9 cellular contexts compared by ENCODE assay signal in the genomic region with DNA sequence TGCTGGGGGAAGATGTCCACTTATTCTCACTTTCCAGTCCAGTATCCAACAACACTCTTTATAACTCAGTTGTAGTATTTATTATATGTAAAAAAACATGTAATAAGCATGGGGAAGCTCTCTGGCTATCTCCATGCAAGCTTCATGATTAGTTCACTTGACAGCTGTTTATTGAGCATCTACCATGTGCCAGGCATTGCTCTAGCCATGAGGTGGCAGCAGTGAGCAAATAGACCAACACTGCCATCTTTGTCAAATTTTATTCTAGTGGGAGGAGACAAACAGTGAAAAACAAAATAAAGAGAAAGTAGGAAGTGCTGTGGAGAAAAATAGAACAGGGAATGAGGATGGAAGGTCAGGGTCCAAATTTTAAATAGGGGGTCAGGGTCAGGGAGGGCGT.
DNase-seq lines count a peak whose midpoint lies in the region; ATAC-seq and TF ChIP-seq lines count a peak whose summit lies in the region.
"Had no signal": no experiment of that assay in that cellular context is flagged by ENCODE, and none has a peak within 500 bp of the region (broad histone marks: within the 10 kb centered on the region; RNA-seq: fewer than 3 reads in every experiment).

No MANE protein-coding gene starts in this region.

- in situ Hi-C loops in astrocyte of the spinal cord (cut with HindIII; ENCODE audit: low sequenced_read_pairs): no loop called here

- H3K9me3 Mint-ChIP-seq in activated naive CD8-positive, alpha-beta T cell treated with anti-CD3 and anti-CD28 coated beads, Interleukin-2, amount 50 U/mL, for 24 hours: peaks cover 7% of the 10 kb centered on the region
- H3K9me3 Mint-ChIP-seq in activated naive CD8-positive, alpha-beta T cell treated with anti-CD3 and anti-CD28 coated beads for 36 hours: peaks cover 2% of the 10 kb centered on the region
- H3K9me3 Mint-ChIP-seq: activated T-helper 1 cell treated with anti-CD3 and anti-CD28 coated beads, Interleukin-12 subunit alpha, Interleukin-12 subunit beta, Interleukin-2, Interleukin-4 antibody, amounts not matched to agents 30 ng/mL and 10 ng/mL and 1 ng/mL, durations not matched to agents 14 hours and 24 hours and 36 hours had no signal

- H3K4me1 ChIP-seq in KMS-11 (ENCODE audit: low read depth, poor library complexity, severe bottlenecking): peaks cover 18% of the 10 kb centered on the region

- no peak overlapping the region for H3K4me2 ChIP-seq in KMS-11

- H3K27me3 Mint-ChIP-seq in activated naive CD8-positive, alpha-beta T cell treated with anti-CD3 and anti-CD28 coated beads, Interleukin-2, amount 50 U/mL, for 24 hours: peaks cover 9% of the 10 kb centered on the region
- peaks cover 5% of the 10 kb centered on the region for H3K27me3 Mint-ChIP-seq in activated naive CD8-positive, alpha-beta T cell treated with anti-CD3 and anti-CD28 coated beads for 36 hours

- no peak for ATAC-seq in activated naive CD8-positive, alpha-beta T cell treated with anti-CD3 and anti-CD28 coated beads, Interleukin-2, amount 50 U/mL, for 24 hours

- no peaks in the 10 kb centered on the region for H3K27me3 ChIP-seq in KMS-11 (ENCODE audit: insufficient read depth, low read depth)

- H3K36me3 Mint-ChIP-seq in activated naive CD8-positive, alpha-beta T cell treated with anti-CD3 and anti-CD28 coated beads, Interleukin-2, amount 50 U/mL, for 24 hours (ENCODE audit: low read depth): no peaks in the 10 kb centered on the region
- no peaks in the 10 kb centered on the region for H3K36me3 Mint-ChIP-seq in activated naive CD8-positive, alpha-beta T cell treated with anti-CD3 and anti-CD28 coated beads for 36 hours

- H3K4me1 Mint-ChIP-seq in activated naive CD8-positive, alpha-beta T cell treated with anti-CD3 and anti-CD28 coated beads, Interleukin-2, amount 50 U/mL, for 24 hours: no peaks in the 10 kb centered on the region
- H3K4me1 Mint-ChIP-seq in activated naive CD8-positive, alpha-beta T cell treated with anti-CD3 and anti-CD28 coated beads for 36 hours: no peaks in the 10 kb centered on the region

- no peak overlapping the region for H3K9ac ChIP-seq in KMS-11

- H3K79me2 ChIP-seq in KMS-11 (ENCODE audit: insufficient read depth, low read depth): no peaks in the 10 kb centered on the region

- H3K36me3 ChIP-seq in KMS-11 (ENCODE audit: insufficient read depth): no peaks in the 10 kb centered on the region

- no peak overlapping the region for H3K27ac Mint-ChIP-seq in activated naive CD8-positive, alpha-beta T cell treated with anti-CD3 and anti-CD28 coated beads, Interleukin-2, amount 50 U/mL, for 24 hours
- no peak overlapping the region for H3K27ac Mint-ChIP-seq in activated naive CD8-positive, alpha-beta T cell treated with anti-CD3 and anti-CD28 coated beads for 36 hours
- H3K27ac Mint-ChIP-seq: activated T-helper 1 cell treated with anti-CD3 and anti-CD28 coated beads, Interleukin-12 subunit alpha, Interleukin-12 subunit beta, Interleukin-2, Interleukin-4 antibody, amounts not matched to agents 30 ng/mL and 10 ng/mL and 1 ng/mL, durations not matched to agents 14 hours and 24 hours and 36 hours had no signal

- H3K4me3 Mint-ChIP-seq in activated naive CD8-positive, alpha-beta T cell treated with anti-CD3 and anti-CD28 coated beads, Interleukin-2, amount 50 U/mL, for 24 hours: no peak overlapping the region
- no peak overlapping the region for H3K4me3 Mint-ChIP-seq in activated naive CD8-positive, alpha-beta T cell treated with anti-CD3 and anti-CD28 coated beads for 36 hours
- H3K4me3 Mint-ChIP-seq: activated T-helper 1 cell treated with anti-CD3 and anti-CD28 coated beads, Interleukin-12 subunit alpha, Interleukin-12 subunit beta, Interleukin-2, Interleukin-4 antibody, amounts not matched to agents 30 ng/mL and 10 ng/mL and 1 ng/mL, durations not matched to agents 14 hours and 24 hours and 36 hours had no signal

- TF ChIP-seq CTCF in KMS-11 (conservative IDR thresholded peaks at IDR 0.05; ENCODE audit: low read depth, low read length): peak; percentile 69
- peak; percentile 26 for TF ChIP-seq CTCF in astrocyte of the spinal cord (IDR thresholded peaks at IDR 0.05; ENCODE audit: low read depth, low read length)

- DNase-seq in activated naive CD8-positive, alpha-beta T cell treated with anti-CD3 and anti-CD28 coated beads, Interleukin-2, amount 50 U/mL, for 24 hours: peak; percentile 31
- DNase-seq in activated naive CD8-positive, alpha-beta T cell treated with anti-CD3 and anti-CD28 coated beads for 36 hours: no peak
- DNase-seq in astrocyte of the spinal cord (ENCODE audit: low read depth, low spot score) (no peak), AG08396 (ENCODE audit: low spot score) (no peak), NCI-H187 (lab: John Stamatoyannopoulos, UW) (no peak), NCI-H1092 (lab: John Stamatoyannopoulos, UW) (no peak)
- DNase-seq in stimulated activated CD4-positive, alpha-beta T cell treated with anti-CD3 and anti-CD28 coated beads, Interleukin-4, amount 100 ng/mL, for 48 hours (ENCODE audit: low read depth in 2 of 2): peak; percentile 2 to 14

- no peaks in the 10 kb centered on the region for H4K20me1 ChIP-seq in KMS-11 (ENCODE audit: insufficient read depth)

- no peak overlapping the region for H3K4me3 ChIP-seq in KMS-11 (IDR thresholded peaks at IDR 0.05; ENCODE audit: insufficient read depth, low read depth, low read length)
- no peak overlapping the region for H3K4me3 ChIP-seq in astrocyte of the spinal cord (ENCODE audit: low read depth, low read length)

- no peak overlapping the region for H2AFZ ChIP-seq in KMS-11 (ENCODE audit: low read depth)

- no peak overlapping the region for H3K27ac ChIP-seq in KMS-11

Comparison
In these comparisons a context has a peak if more than half of its experiments do, and no peak if none do; other contexts are left out.
1. DNase-seq: peak in activated naive CD8-positive, alpha-beta T cell treated with anti-CD3 and anti-CD28 coated beads, Interleukin-2, amount 50 U/mL, for 24 hours (single experiment) and stimulated activated CD4-positive, alpha-beta T cell treated with anti-CD3 and anti-CD28 coated beads, Interleukin-4, amount 100 ng/mL, for 48 hours (2 of 2); none in activated naive CD8-positive, alpha-beta T cell treated with anti-CD3 and anti-CD28 coated beads for 36 hours (single experiment), astrocyte of the spinal cord (single experiment), AG08396 (single experiment), NCI-H187 (0 of 2) and NCI-H1092 (single experiment).